2 cellular contexts compared by ENCODE assay signal in the genomic region with DNA sequence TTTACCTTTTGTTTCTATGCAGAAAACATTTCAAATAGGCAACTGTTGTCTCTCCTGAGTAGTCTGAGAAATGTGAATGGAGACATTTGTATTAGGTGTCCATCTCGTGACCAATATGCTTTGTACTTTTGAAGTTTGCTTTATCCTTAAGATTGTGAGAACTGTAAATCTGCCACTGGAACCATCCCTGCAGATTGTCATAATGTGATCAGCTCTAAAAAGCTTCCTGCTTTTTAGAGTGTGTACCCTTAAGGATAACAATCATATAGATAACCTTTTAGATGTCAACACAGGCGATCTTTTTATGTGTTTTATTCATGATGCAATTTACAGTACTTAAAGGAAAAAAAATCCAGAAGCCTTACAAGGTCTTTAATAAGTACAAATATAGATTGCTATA.
TF ChIP-seq lines count a peak whose summit lies in the region.

No MANE protein-coding gene starts in this region.

TF ChIP-seq in GM23338, 12 proteins besides CTCF, POLR2A, EP300 and RAD21 (continued from another document):
- no peak for TF ChIP-seq ZNF114 (CRISPR knock-in tag; IDR thresholded peaks at IDR 0.05)

TF ChIP-seq in SK-N-SH, 30 proteins besides CTCF, POLR2A, EP300 and RAD21 (continued from another document):
- TF ChIP-seq, protein P1, sequence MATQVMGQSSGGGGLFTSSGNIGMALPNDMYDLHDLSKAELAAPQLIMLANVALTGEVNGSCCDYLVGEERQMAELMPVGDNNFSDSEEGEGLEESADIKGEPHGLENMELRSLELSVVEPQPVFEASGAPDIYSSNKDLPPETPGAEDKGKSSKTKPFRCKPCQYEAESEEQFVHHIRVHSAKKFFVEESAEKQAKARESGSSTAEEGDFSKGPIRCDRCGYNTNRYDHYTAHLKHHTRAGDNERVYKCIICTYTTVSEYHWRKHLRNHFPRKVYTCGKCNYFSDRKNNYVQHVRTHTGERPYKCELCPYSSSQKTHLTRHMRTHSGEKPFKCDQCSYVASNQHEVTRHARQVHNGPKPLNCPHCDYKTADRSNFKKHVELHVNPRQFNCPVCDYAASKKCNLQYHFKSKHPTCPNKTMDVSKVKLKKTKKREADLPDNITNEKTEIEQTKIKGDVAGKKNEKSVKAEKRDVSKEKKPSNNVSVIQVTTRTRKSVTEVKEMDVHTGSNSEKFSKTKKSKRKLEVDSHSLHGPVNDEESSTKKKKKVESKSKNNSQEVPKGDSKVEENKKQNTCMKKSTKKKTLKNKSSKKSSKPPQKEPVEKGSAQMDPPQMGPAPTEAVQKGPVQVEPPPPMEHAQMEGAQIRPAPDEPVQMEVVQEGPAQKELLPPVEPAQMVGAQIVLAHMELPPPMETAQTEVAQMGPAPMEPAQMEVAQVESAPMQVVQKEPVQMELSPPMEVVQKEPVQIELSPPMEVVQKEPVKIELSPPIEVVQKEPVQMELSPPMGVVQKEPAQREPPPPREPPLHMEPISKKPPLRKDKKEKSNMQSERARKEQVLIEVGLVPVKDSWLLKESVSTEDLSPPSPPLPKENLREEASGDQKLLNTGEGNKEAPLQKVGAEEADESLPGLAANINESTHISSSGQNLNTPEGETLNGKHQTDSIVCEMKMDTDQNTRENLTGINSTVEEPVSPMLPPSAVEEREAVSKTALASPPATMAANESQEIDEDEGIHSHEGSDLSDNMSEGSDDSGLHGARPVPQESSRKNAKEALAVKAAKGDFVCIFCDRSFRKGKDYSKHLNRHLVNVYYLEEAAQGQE (IDR thresholded peaks at IDR 0.05; ENCODE audit: low read depth, low read length), result no peak
